20 cellular contexts compared by ENCODE assay signal in genomic region chr16:63742150-63742549, GRCh38.
DNase-seq lines count a peak whose midpoint lies in the region; ATAC-seq, FAIRE-seq and TF ChIP-seq lines count a peak whose summit lies in the region.
"Had no signal": no experiment of that assay in that cellular context is flagged by ENCODE, and none has a peak within 500 bp of the region (broad histone marks: within the 10 kb centered on the region; RNA-seq: fewer than 3 reads in every experiment).

No MANE protein-coding gene starts in this region.

- TF ChIP-seq EP300 in HepG2 (IDR thresholded peaks at IDR 0.05; ENCODE audit: low read depth in 2 of 2, low read length in 2 of 2) (no peak), HepG2 (CRISPR knock-in tag; IDR thresholded peaks at IDR 0.05; ENCODE audit: borderline replicate concordance) (no peak), H1 (IDR thresholded peaks at IDR 0.05; ENCODE audit: borderline replicate concordance in 1 of 2, low read depth in 2 of 2, low read length in 2 of 2) (no peak)

- ATAC-seq in HepG2 (no peak), right lobe of liver (no peak), IMR-90 (ENCODE audit: low read depth) (no peak), HG03439 (IDR thresholded peaks at IDR 0.05; ENCODE audit: unreplicated experiment) (no peak), GM21737 (IDR thresholded peaks at IDR 0.05; ENCODE audit: unreplicated experiment) (no peak)
- ATAC-seq: CD8-positive, alpha-beta T cell had no signal

- intact Hi-C loops in HepG2 (cut with micrococcal nuclease; ENCODE audit: unreplicated experiment): no loop called here
- intact Hi-C loops in right lobe of liver (cut with DNase I): no loop called here
- intact Hi-C loops in IMR-90 (cut with micrococcal nuclease): no loop called here

- no peak overlapping the region for H3K4me3 ChIP-seq in HepG2 (replicated peaks in 1 of 3; ENCODE audit: insufficient read depth in 1 of 3, low read depth in 2 of 3, low read length in 3 of 3)
- no peak overlapping the region for H3K4me3 ChIP-seq in right lobe of liver
- no peak overlapping the region for H3K4me3 ChIP-seq in IMR-90 (ENCODE audit: insufficient read depth, low read depth, low read length)
- no peak overlapping the region for H3K4me3 ChIP-seq in H1 (ENCODE audit: extremely low read depth in 1 of 4, insufficient read depth in 2 of 4, low read depth in 3 of 4, low read length in 4 of 4)
- H3K4me3 ChIP-seq: BLaER1 treated with 17β-estradiol and CSF1 and Interleukin-3, amounts not matched to agents 10 nM and 100 nM had no signal

- H2BK15ac ChIP-seq in IMR-90 (ENCODE audit: low read depth, low read length) (no peak overlapping the region), H1 (ENCODE audit: low read length) (no peak overlapping the region)

- POLR2A ChIA-PET in HepG2 (lab: Yijun Ruan, JAX): no interaction called here
- POLR2A ChIA-PET in IMR-90 (lab: Charles Lee; ENCODE audit: unreplicated experiment): no interaction called here
- POLR2A ChIA-PET in H1 (lab: Charles Lee; ENCODE audit: partially characterized antibody): no interaction called here

- CTCF ChIA-PET in HepG2 (lab: Yijun Ruan, JAX; ENCODE audit: low intra/inter-chr PET ratio, low total read pairs): no interaction called here
- CTCF ChIA-PET in IMR-90 (lab: Yijun Ruan, JAX): no interaction called here
- CTCF ChIA-PET in H1 (lab: Charles Lee; ENCODE audit: partially characterized antibody): interaction anchor here (0.7 kb wide), 1 partner anchor 239 kb away, joined by 6 read pairs; no protein-coding TSS in a partner anchor

- H4K5ac ChIP-seq in IMR-90 (ENCODE audit: low read depth, low read length) (no peak overlapping the region), H1 (ENCODE audit: insufficient read length, low read depth, low read length) (no peak overlapping the region)

- TF ChIP-seq POLR2A in HepG2 (IDR thresholded peaks at IDR 0.05; ENCODE audit: insufficient read depth in 1 of 2, low read depth in 2 of 2, low read length in 2 of 2) (no peak), right lobe of liver (IDR thresholded peaks at IDR 0.05) (no peak), IMR-90 (IDR thresholded peaks at IDR 0.05; ENCODE audit: low read depth, low read length) (no peak), H1 (IDR thresholded peaks at IDR 0.05; ENCODE audit: control extremely low read depth in 1 of 2, low read depth in 2 of 2, low read length in 2 of 2) (no peak)

- TF ChIP-seq RAD21 in HepG2 (CRISPR knock-in tag; IDR thresholded peaks at IDR 0.05): no peak
- TF ChIP-seq RAD21 in IMR-90 (IDR thresholded peaks at IDR 0.05; ENCODE audit: low read length): no peak
- TF ChIP-seq RAD21 in H1 (IDR thresholded peaks at IDR 0.05 in 1 of 2, conservative IDR thresholded peaks at IDR 0.05 in 1 of 2; ENCODE audit: low read depth in 2 of 2, low read length in 2 of 2): no peak

- DNase-seq in HepG2 (ENCODE audit: low spot score): no peak
- DNase-seq in right lobe of liver: no peak
- DNase-seq in IMR-90: no peak
- DNase-seq in H1 (ENCODE audit: low read depth in 1 of 2, low spot score in 2 of 2): no peak
- DNase-seq: 8988T; AML-193; Caco-2; Calu3; CD4-positive, alpha-beta T cell; CD8-positive, alpha-beta T cell; DMS79 treated with DMSO at 0.1 percent for 48 hours; GF-D8 had no signal

- H3K18ac ChIP-seq in IMR-90 (ENCODE audit: low read depth, low read length): no peak overlapping the region
- no peak overlapping the region for H3K18ac ChIP-seq in H1 (ENCODE audit: extremely low read depth, low read length)

- H3K79me1 ChIP-seq in IMR-90 (ENCODE audit: low read depth in 1 of 2, low read length in 2 of 2) (no peaks in the 10 kb centered on the region), H1 (ENCODE audit: low read depth, low read length) (no peaks in the 10 kb centered on the region)

- H3K36me3 ChIP-seq in HepG2 (replicated peaks in 1 of 2; ENCODE audit: control insufficient read depth in 1 of 2, insufficient read depth in 2 of 2, low read length in 2 of 2) (no peaks in the 10 kb centered on the region), right lobe of liver (no peaks in the 10 kb centered on the region), IMR-90 (ENCODE audit: control insufficient read depth, insufficient read depth, low read length) (no peaks in the 10 kb centered on the region), H1 (ENCODE audit: control insufficient read depth in 2 of 4, insufficient read depth in 4 of 4, low read length in 3 of 4) (no peaks in the 10 kb centered on the region; a peak in 1 of 8 replicates)
- H3K36me3 ChIP-seq: BLaER1 treated with 17β-estradiol and CSF1 and Interleukin-3, amounts not matched to agents 10 nM and 100 nM had no signal

- H4K8ac ChIP-seq in IMR-90 (ENCODE audit: low read depth in 2 of 2, low read length in 2 of 2) (no peak overlapping the region), H1 (ENCODE audit: extremely low read depth, insufficient read depth, low read length) (no peak overlapping the region)

- H3K79me2 ChIP-seq in HepG2 (ENCODE audit: insufficient read depth, low read length) (no peaks in the 10 kb centered on the region), H1 (ENCODE audit: control insufficient read depth in 1 of 2, insufficient read depth in 2 of 2, low read length in 2 of 2) (no peaks in the 10 kb centered on the region)

- dilution Hi-C loops in IMR-90 (cut with HindIII; ENCODE audit: low sequenced_read_pairs, unreplicated experiment): no loop called here

- no peak overlapping the region for H2AK9ac ChIP-seq in IMR-90 (replicated peaks; ENCODE audit: low read depth, low read length, poor library complexity)

- H3K23me2 ChIP-seq in H1 (ENCODE audit: low read depth, low read length): no peaks in the 10 kb centered on the region

- FAIRE-seq in HepG2 (lab: Jason Lieb, UNC) (no peak), H1 (lab: Jason Lieb, UNC) (no peak)
- FAIRE-seq: D721Med, G401.6, GM12891, GM19239 had no signal

- BruUV-seq in HepG2 (replicated peaks; lab: Mats Ljungman, UMichigan) (no TSS peak), IMR-90 (replicated peaks; lab: Mats Ljungman, UMichigan) (no TSS peak)

- H2BK20ac ChIP-seq in IMR-90 (ENCODE audit: low read depth, low read length): no peak overlapping the region
- H2BK20ac ChIP-seq in H1 (ENCODE audit: low read length): no peak overlapping the region

- no peak overlapping the region for H4K91ac ChIP-seq in IMR-90 (ENCODE audit: insufficient read depth, low read depth, low read length)
- H4K91ac ChIP-seq in H1 (replicated peaks; ENCODE audit: insufficient read length, low read length): no peak overlapping the region

- H3K9ac ChIP-seq in HepG2 (ENCODE audit: insufficient read depth, low read depth, low read length): no peak overlapping the region
- no peak overlapping the region for H3K9ac ChIP-seq in IMR-90 (ENCODE audit: low read depth, low read length)
- no peak overlapping the region for H3K9ac ChIP-seq in H1 (replicated peaks in 1 of 4; ENCODE audit: extremely low read depth in 1 of 4, low read depth in 3 of 4, low read length in 3 of 4)
- H3K9ac ChIP-seq: BLaER1 treated with 17β-estradiol and CSF1 and Interleukin-3, amounts not matched to agents 10 nM and 100 nM had no signal

- peaks cover 56% of the 10 kb centered on the region for H3K9me3 ChIP-seq in HepG2 (ENCODE audit: low read length)
- no peaks in the 10 kb centered on the region for H3K9me3 ChIP-seq in right lobe of liver
- no peaks in the 10 kb centered on the region; the same call in 1 of the 2 replicates for H3K9me3 ChIP-seq in IMR-90 (ENCODE audit: control insufficient read depth, insufficient read depth, low read length)
- no peaks in the 10 kb centered on the region for H3K9me3 ChIP-seq in H1 (ENCODE audit: insufficient read depth in 2 of 2, low read depth in 1 of 2, low read length in 1 of 2)
- H3K9me3 ChIP-seq: BLaER1 treated with 17β-estradiol and CSF1 and Interleukin-3, amounts not matched to agents 10 nM and 100 nM; Caco-2 had no signal

- in situ Hi-C loops in HepG2 (cut with HindIII; ENCODE audit: extremely low pct_ligation_motif_present, low pct_unique_long_range_greater_than_20kb): no loop called here
- in situ Hi-C loops in IMR-90 (cut with MboI; ENCODE audit: low sequenced_read_pairs): no loop called here

- no peak for TF ChIP-seq CTCF in HepG2 (CRISPR knock-in tag; IDR thresholded peaks at IDR 0.05)
- TF ChIP-seq CTCF in right lobe of liver (IDR thresholded peaks at IDR 0.05): no peak
- no peak for TF ChIP-seq CTCF in IMR-90 (conservative IDR thresholded peaks at IDR 0.05; ENCODE audit: low read depth, low read length)
- no peak for TF ChIP-seq CTCF in H1 (IDR thresholded peaks at IDR 0.05; ENCODE audit: control extremely low read depth in 1 of 3, insufficient read depth in 1 of 3, low read depth in 1 of 3, low read length in 3 of 3)

- H3K27ac ChIP-seq in HepG2 (ENCODE audit: extremely low read length, insufficient read depth, low read length) (no peak overlapping the region), right lobe of liver (no peak overlapping the region), IMR-90 (ENCODE audit: insufficient read depth, low read length) (no peak overlapping the region), H1 (ENCODE audit: low read depth, low read length) (no peak overlapping the region)
- H3K27ac ChIP-seq: BLaER1 treated with 17β-estradiol and CSF1 and Interleukin-3, amounts not matched to agents 10 nM and 100 nM; C4-2B had no signal

- no peaks in the 10 kb centered on the region for H3K27me3 ChIP-seq in HepG2 (ENCODE audit: control insufficient read depth in 1 of 2, insufficient read depth in 2 of 2, low read length in 2 of 2)
- no peaks in the 10 kb centered on the region for H3K27me3 ChIP-seq in right lobe of liver
- H3K27me3 ChIP-seq in IMR-90 (ENCODE audit: control insufficient read depth, insufficient read depth, low read length): no peaks in the 10 kb centered on the region
- no peaks in the 10 kb centered on the region for H3K27me3 ChIP-seq in H1 (replicated peaks in 1 of 4; ENCODE audit: control insufficient read depth in 3 of 4, extremely low read depth in 1 of 4, insufficient read depth in 3 of 4, low read length in 3 of 4)
- H3K27me3 ChIP-seq: BLaER1 treated with 17β-estradiol and CSF1 and Interleukin-3, amounts not matched to agents 10 nM and 100 nM had no signal

- no peaks in the 10 kb centered on the region for H3K9me1 ChIP-seq in IMR-90 (ENCODE audit: insufficient read depth, low read length)

- H2BK120ac ChIP-seq in IMR-90 (ENCODE audit: low read depth, low read length) (no peak overlapping the region), H1 (replicated peaks; ENCODE audit: low read depth, low read length) (no peak overlapping the region)

- no peak overlapping the region for H3K4me2 ChIP-seq in HepG2 (ENCODE audit: low read depth, low read length)
- no peak overlapping the region for H3K4me2 ChIP-seq in IMR-90 (ENCODE audit: low read depth, low read length)
- H3K4me2 ChIP-seq in H1 (ENCODE audit: insufficient read depth in 1 of 2, low read depth in 2 of 2, low read length in 2 of 2): no peak overlapping the region
- H3K4me2 ChIP-seq: BLaER1 treated with 17β-estradiol and CSF1 and Interleukin-3, amounts not matched to agents 10 nM and 100 nM had no signal

- no peak overlapping the region for H3K14ac ChIP-seq in IMR-90 (replicated peaks; ENCODE audit: low read depth, low read length)
- no peak overlapping the region for H3K14ac ChIP-seq in H1 (ENCODE audit: insufficient read length)

- no peak overlapping the region for H2AFZ ChIP-seq in HepG2 (ENCODE audit: low read length)
- H2AFZ ChIP-seq in IMR-90 (replicated peaks; ENCODE audit: low read length, poor library complexity): no peak overlapping the region
- no peak overlapping the region for H2AFZ ChIP-seq in H1 (ENCODE audit: low read length)

- H2BK12ac ChIP-seq in H1 (ENCODE audit: low read depth, low read length): no peak overlapping the region

- H3K4me1 ChIP-seq in HepG2 (ENCODE audit: insufficient read depth, low read length) (no peaks in the 10 kb centered on the region), right lobe of liver (no peaks in the 10 kb centered on the region), IMR-90 (ENCODE audit: control insufficient read depth, insufficient read depth, low read length) (no peaks in the 10 kb centered on the region), H1 (replicated peaks in 1 of 4; ENCODE audit: control insufficient read depth in 3 of 4, insufficient read depth in 4 of 4, low read length in 3 of 4) (no peaks in the 10 kb centered on the region)
- H3K4me1 ChIP-seq: BLaER1 treated with 17β-estradiol and CSF1 and Interleukin-3, amounts not matched to agents 10 nM and 100 nM; Caco-2 had no signal

- H3K56ac ChIP-seq in IMR-90 (ENCODE audit: extremely low read depth, insufficient read depth, low read length) (no peak overlapping the region), H1 (replicated peaks; ENCODE audit: insufficient read length, low read depth, low read length) (no peak overlapping the region)

- H4K20me1 ChIP-seq in HepG2 (ENCODE audit: insufficient read depth, low read length) (no peaks in the 10 kb centered on the region), IMR-90 (ENCODE audit: insufficient read depth, low read length) (no peaks in the 10 kb centered on the region), H1 (replicated peaks in 1 of 2; ENCODE audit: control insufficient read depth in 1 of 2, insufficient read depth in 2 of 2, low read length in 2 of 2) (no peaks in the 10 kb centered on the region)
- H4K20me1 ChIP-seq: BLaER1 treated with 17β-estradiol and CSF1 and Interleukin-3, amounts not matched to agents 10 nM and 100 nM had no signal

- no peak overlapping the region for H2BK5ac ChIP-seq in IMR-90 (ENCODE audit: low read depth, low read length, poor library complexity, severe bottlenecking)
- H2BK5ac ChIP-seq in H1 (ENCODE audit: low read depth, low read length): no peak overlapping the region

- H3K23ac ChIP-seq in IMR-90 (ENCODE audit: low read depth, low read length) (no peak overlapping the region), H1 (ENCODE audit: insufficient read length) (no peak overlapping the region)

- no peak overlapping the region for H2AK5ac ChIP-seq in IMR-90 (ENCODE audit: low read depth, low read length)
- no peak overlapping the region for H2AK5ac ChIP-seq in H1 (ENCODE audit: low read depth, low read length)

- H3K4ac ChIP-seq in IMR-90 (ENCODE audit: low read depth, low read length) (no peak overlapping the region), H1 (replicated peaks; ENCODE audit: insufficient read length, low read depth, low read length) (no peak overlapping the region)

Comparison
In these comparisons a context has a peak if more than half of its experiments do, and no peak if none do; other contexts are left out.
1. Of the 41 proteins assayed by ChIP-seq in both HepG2 and H1: peak only in HepG2: MAFK; only in H1: none; in both: none; in neither: 40.